Comparison of ENCODE assay signal across 27 cellular contexts in genomic region chr17:1727258-1727789, GRCh38. TPM values are rescaled to one million over a fixed set of nuclear protein-coding genes. Genes with fewer than 3 reads are reported as not detected.
"Had no signal": no experiment of that assay in that cellular context is flagged by ENCODE, and none has a peak within 500 bp of the region (broad histone marks: within the 10 kb centered on the region; RNA-seq: fewer than 3 reads in every experiment).

No MANE protein-coding gene starts in this region.

- H3K27ac ChIP-seq: body of pancreas, epithelial cell of prostate, foreskin keratinocyte, neutrophil, parathyroid adenoma, tibial artery had no signal

- H3K4me1 Mint-ChIP-seq: endodermal cell had no signal

- FAIRE-seq: TTC549, urothelium cell line had no signal

- H3K4me3 Mint-ChIP-seq: activated CD4-positive, alpha-beta memory T cell treated with anti-CD3 and anti-CD28 coated beads for 36 hours; activated naive CD8-positive, alpha-beta T cell treated with anti-CD3 and anti-CD28 coated beads for 36 hours; endodermal cell; T-helper 2 cell treated with Interferon-gamma antibody and Interleukin-4, amounts not matched to agents 5 μg/mL and 100 μg/mL, for 36 hours; WTC11 had no signal

- DNase-seq: activated CD4-positive, alpha-beta memory T cell treated with anti-CD3 and anti-CD28 coated beads for 36 hours; activated CD4-positive, alpha-beta T cell treated with anti-CD3 and anti-CD28 coated beads for 4 hours; activated gamma-delta T cell treated with Interleukin-2 at 50 U/mL for 16 hours; activated naive CD8-positive, alpha-beta T cell treated with anti-CD3 and anti-CD28 coated beads for 36 hours; activated T-cell treated with anti-CD3 and anti-CD28 coated beads for 4 hours; amygdala; body of pancreas; foreskin keratinocyte; glutamatergic neuron; hypothalamus; left ventricle myocardium superior; mesenchymal stem cell; stimulated activated CD4-positive, alpha-beta T cell treated with anti-CD3 and anti-CD28 coated beads, Interleukin-12 subunit alpha, Interleukin-12 subunit beta, amount 100 ng/mL, for 4 hours; stimulated activated CD4-positive, alpha-beta T cell treated with anti-CD3 and anti-CD28 coated beads, Interleukin-1b, Interleukin-23, amount 100 ng/mL, for 48 hours; stimulated activated CD8-positive, alpha-beta memory T cell treated with anti-CD3 and anti-CD28 coated beads, Interleukin-4, amount 100 ng/mL, for 48 hours; stimulated activated naive CD4-positive, alpha-beta T cell treated with Interleukin-2 at 50 U/mL for 16 hours; tibial artery had no signal

- H3K36me3 Mint-ChIP-seq: activated CD4-positive, alpha-beta memory T cell treated with anti-CD3 and anti-CD28 coated beads for 36 hours; WTC11 had no signal

- H3K79me2 ChIP-seq: parathyroid adenoma had no signal

- H3K4me1 ChIP-seq: parathyroid adenoma had no signal

- H3K27ac Mint-ChIP-seq: activated CD4-positive, alpha-beta memory T cell treated with anti-CD3 and anti-CD28 coated beads for 36 hours; activated naive CD8-positive, alpha-beta T cell treated with anti-CD3 and anti-CD28 coated beads for 36 hours; activated T-helper 1 cell treated with anti-CD3 and anti-CD28 coated beads, Interleukin-12 subunit alpha, Interleukin-12 subunit beta, Interleukin-2, Interleukin-4 antibody, amounts not matched to agents 30 ng/mL and 10 ng/mL and 1 ng/mL, durations not matched to agents 14 hours and 24 hours and 36 hours; endodermal cell; T-helper 2 cell treated with Interferon-gamma antibody and Interleukin-4, amounts not matched to agents 5 μg/mL and 100 μg/mL, for 36 hours; WTC11 had no signal

- H2AFZ ChIP-seq: parathyroid adenoma had no signal

- H3K4me3 ChIP-seq: body of pancreas, tibial artery had no signal

- H3K9ac ChIP-seq: parathyroid adenoma had no signal

- ATAC-seq: body of pancreas; foreskin keratinocyte; left ventricle myocardium superior; naive thymus-derived CD8-positive, alpha-beta T cell; WTC11 had no signal

- H3K9me3 Mint-ChIP-seq: activated CD4-positive, alpha-beta memory T cell treated with anti-CD3 and anti-CD28 coated beads for 36 hours; activated naive CD8-positive, alpha-beta T cell treated with anti-CD3 and anti-CD28 coated beads for 36 hours; activated T-helper 1 cell treated with anti-CD3 and anti-CD28 coated beads, Interleukin-12 subunit alpha, Interleukin-12 subunit beta, Interleukin-2, Interleukin-4 antibody, amounts not matched to agents 30 ng/mL and 10 ng/mL and 1 ng/mL, durations not matched to agents 14 hours and 24 hours and 36 hours; endodermal cell; naive thymus-derived CD8-positive, alpha-beta T cell; T-helper 2 cell treated with Interferon-gamma antibody and Interleukin-4, amounts not matched to agents 5 μg/mL and 100 μg/mL, for 36 hours; WTC11 had no signal

- H3K27me3 ChIP-seq: body of pancreas, foreskin keratinocyte, neutrophil, tibial artery had no signal

- H3K9me3 ChIP-seq: body of pancreas, neutrophil, tibial artery had no signal

- H3K27me3 Mint-ChIP-seq: activated CD4-positive, alpha-beta memory T cell treated with anti-CD3 and anti-CD28 coated beads for 36 hours; activated naive CD8-positive, alpha-beta T cell treated with anti-CD3 and anti-CD28 coated beads for 36 hours; naive thymus-derived CD8-positive, alpha-beta T cell had no signal

RNA-seq across cellular contexts. Expression of gene SERPINF2, which starts 15.3 kb away (rescaled TPM):
- total RNA-seq: activated CD4-positive, alpha-beta memory T cell treated with anti-CD3 and anti-CD28 coated beads for 36 hours had no signal

RNA-seq across cellular contexts. Expression of gene TLCD2, which starts 17.1 kb away (rescaled TPM):
- total RNA-seq: naive thymus-derived CD8-positive, alpha-beta T cell had no signal
- polyA plus RNA-seq: naive thymus-derived CD8-positive, alpha-beta T cell had no signal

RNA-seq across cellular contexts. Expression of gene SERPINF1, which starts 34.5 kb away (rescaled TPM):
- total RNA-seq: activated T-helper 1 cell treated with anti-CD3 and anti-CD28 coated beads, Interleukin-12 subunit alpha, Interleukin-12 subunit beta, Interleukin-2, Interleukin-4 antibody, amounts not matched to agents 30 ng/mL and 10 ng/mL and 1 ng/mL, durations not matched to agents 14 hours and 24 hours and 36 hours had no signal
